ENCODE assay signal across 9 cellular contexts in genomic region chr12:69117566-69118266, GRCh38.
"Had no signal": no experiment of that assay in that cellular context is flagged by ENCODE, and none has a peak within 500 bp of the region (broad histone marks: within the 10 kb centered on the region; RNA-seq: fewer than 3 reads in every experiment).

No MANE protein-coding gene starts in this region.

- H2AFZ ChIP-seq: GM23248 had no signal

- H3K9me3 Mint-ChIP-seq: HFFc6 had no signal

- H3K9me3 ChIP-seq: HAP-1 had no signal

- H3K36me3 ChIP-seq: HAP-1 had no signal

- H3K4me3 Mint-ChIP-seq: HFFc6 had no signal

- H3K4me1 ChIP-seq: HAP-1 had no signal

- H3K27ac Mint-ChIP-seq: HFFc6 had no signal

- H3K9ac ChIP-seq: GM23248 had no signal

- H3K4me3 ChIP-seq: GM23248, HAP-1, K562 had no signal

- H3K27ac ChIP-seq: GM23248 had no signal

- ATAC-seq: HCT116, K562 had no signal

- DNase-seq: GM23248, GOT3, H7, HFFc6, IMR-90, KG1 had no signal
